22 cellular contexts compared by ENCODE assay signal in the genomic region with DNA sequence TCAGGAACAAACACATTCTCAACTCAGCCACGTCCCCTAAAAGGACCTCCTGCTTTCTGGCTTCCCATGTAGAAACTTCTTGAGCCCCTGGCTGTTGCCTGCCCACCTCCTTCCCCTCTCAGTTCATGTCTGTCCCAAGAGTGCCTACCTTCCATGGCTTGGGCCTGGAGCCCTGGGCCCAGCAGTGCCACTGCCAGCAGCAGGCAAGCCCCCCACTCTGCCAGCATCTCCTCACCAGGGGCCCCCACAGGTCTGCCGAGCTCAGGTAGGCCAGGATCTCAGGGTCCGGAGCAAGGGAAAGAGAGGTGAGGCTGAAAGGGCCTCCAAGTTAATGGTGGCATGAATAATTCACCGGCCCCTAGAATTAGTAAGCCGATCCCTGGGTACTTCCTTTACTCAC. TPM values are rescaled to one million over a fixed set of nuclear protein-coding genes. Genes with fewer than 3 reads are reported as not detected.
DNase-seq lines count a peak whose midpoint lies in the region; ATAC-seq and TF ChIP-seq lines count a peak whose summit lies in the region.
"Had no signal": no experiment of that assay in that cellular context is flagged by ENCODE, and none has a peak within 500 bp of the region (broad histone marks: within the 10 kb centered on the region; RNA-seq: fewer than 3 reads in every experiment).

A gene (minus strand): TSS at position 305 of the 400 bp plus-strand sequence. CDS start 78 bp downstream, at position 227.

- TF ChIP-seq CTCF in AG04450 (IDR thresholded peaks at IDR 0.05; ENCODE audit: low read depth, low read length) (no peak), glutamatergic neuron (IDR thresholded peaks at IDR 0.05; ENCODE audit: partially characterized antibody, unreplicated experiment) (no peak), gastrocnemius medialis (IDR thresholded peaks at IDR 0.05 in 4 of 5, conservative IDR thresholded peaks at IDR 0.05 in 1 of 5) (no peak)

- POLR2A ChIA-PET in AG04450 (lab: Yijun Ruan, JAX): no interaction called here

- H3K27ac ChIP-seq in AG04450 (ENCODE audit: low read depth, low read length) (peak within 1 kb of the TSS; percentile 39), SK-N-MC (peak within 1 kb of the TSS; percentile 95), gastrocnemius medialis (peak within 1 kb of the TSS; percentile 60 to 73 (median 65))
- H3K27ac ChIP-seq: KMS-11, SJCRH30 had no signal

- TF ChIP-seq POLR2A in gastrocnemius medialis (IDR thresholded peaks at IDR 0.05): no peak

- H3K27me3 ChIP-seq in AG04450 (ENCODE audit: control insufficient read depth, insufficient read depth, low read length) (peaks cover 2% of the 10 kb centered on the region), gastrocnemius medialis (no peaks in the 10 kb centered on the region)
- H3K27me3 ChIP-seq: heart right ventricle had no signal

- H3K27ac Mint-ChIP-seq in glutamatergic neuron (ENCODE audit: unreplicated experiment): no peak within 1 kb of the TSS
- H3K27ac Mint-ChIP-seq: activated naive CD8-positive, alpha-beta T cell treated with anti-CD3 and anti-CD28 coated beads for 36 hours; immature natural killer cell; memory B cell had no signal

- DNase-seq in AG04450 (ENCODE audit: low read depth, low spot score): no peak
- DNase-seq in SK-N-MC (ENCODE audit: low read depth, low spot score): no peak
- no peak for DNase-seq in glutamatergic neuron
- DNase-seq in gastrocnemius medialis: no peak
- no peak for DNase-seq in NCI-H446 treated with DMSO at 0.1 percent for 48 hours (lab: John Stamatoyannopoulos, UW)
- DNase-seq: activated naive CD8-positive, alpha-beta T cell treated with anti-CD3 and anti-CD28 coated beads for 36 hours; heart right ventricle; immature natural killer cell; NCI-H2107; NCI-H526; SJCRH30; stimulated activated naive CD4-positive, alpha-beta T cell treated with Interleukin-2 at 50 U/mL for 16 hours had no signal

- H3K36me3 Mint-ChIP-seq in glutamatergic neuron (ENCODE audit: unreplicated experiment): no peaks in the 10 kb centered on the region
- H3K36me3 Mint-ChIP-seq: activated naive CD8-positive, alpha-beta T cell treated with anti-CD3 and anti-CD28 coated beads for 36 hours; immature natural killer cell; memory B cell had no signal

- H3K9ac ChIP-seq in SK-N-MC (ENCODE audit: insufficient read length): peak within 1 kb of the TSS; percentile 34
- H3K9ac ChIP-seq: KMS-11 had no signal

- CTCF ChIA-PET in AG04450 (lab: Charles Lee): interaction anchor here (1.4 kb wide), 1 partner anchor 336 kb away, joined by 3 read pairs; no protein-coding TSS in a partner anchor

- H3K4me3 ChIP-seq in AG04450 (ENCODE audit: low read depth, low read length) (no peak within 1 kb of the TSS), SK-N-MC (peak within 1 kb of the TSS; percentile 59), gastrocnemius medialis (no peak within 1 kb of the TSS)
- H3K4me3 ChIP-seq: heart right ventricle, SJCRH30 had no signal

- H3K4me1 Mint-ChIP-seq in glutamatergic neuron (ENCODE audit: low read depth, unreplicated experiment): peaks cover 9% of the 10 kb centered on the region
- H3K4me1 Mint-ChIP-seq: activated naive CD8-positive, alpha-beta T cell treated with anti-CD3 and anti-CD28 coated beads for 36 hours; memory B cell had no signal

- no peak for ATAC-seq in gastrocnemius medialis
- no peak for ATAC-seq in GM18861 (IDR thresholded peaks at IDR 0.05; ENCODE audit: unreplicated experiment)
- ATAC-seq in GM19324 (IDR thresholded peaks at IDR 0.05; ENCODE audit: low FRiP score, unreplicated experiment): no peak
- no peak for ATAC-seq in GM19463 (IDR thresholded peaks at IDR 0.05; ENCODE audit: unreplicated experiment)

- H3K27me3 Mint-ChIP-seq in glutamatergic neuron (ENCODE audit: unreplicated experiment): peaks cover 3% of the 10 kb centered on the region
- H3K27me3 Mint-ChIP-seq: activated naive CD8-positive, alpha-beta T cell treated with anti-CD3 and anti-CD28 coated beads for 36 hours; memory B cell had no signal

- peaks cover 2% of the 10 kb centered on the region for H3K9me3 Mint-ChIP-seq in glutamatergic neuron (ENCODE audit: unreplicated experiment)
- H3K9me3 Mint-ChIP-seq: activated naive CD8-positive, alpha-beta T cell treated with anti-CD3 and anti-CD28 coated beads for 36 hours; immature natural killer cell; memory B cell; nephron had no signal

- H3K9me3 ChIP-seq in AG04450 (ENCODE audit: control insufficient read depth, insufficient read depth, low read length) (no peaks in the 10 kb centered on the region), SK-N-MC (ENCODE audit: low read depth, low read length) (no peaks in the 10 kb centered on the region), gastrocnemius medialis (no peaks in the 10 kb centered on the region)
- H3K9me3 ChIP-seq: heart right ventricle, SJCRH30 had no signal

- H3K4me3 Mint-ChIP-seq in glutamatergic neuron (ENCODE audit: unreplicated experiment): peak within 1 kb of the TSS; percentile 12
- H3K4me3 Mint-ChIP-seq: activated naive CD8-positive, alpha-beta T cell treated with anti-CD3 and anti-CD28 coated beads for 36 hours; immature natural killer cell; memory B cell; nephron had no signal

- intact Hi-C loops in gastrocnemius medialis (cut with DNase I; ENCODE audit: low total_unique reads): loop anchor here (1.0 kb wide), 1 partner anchor 26 kb away; no protein-coding TSS in a partner anchor

- no peaks in the 10 kb centered on the region for H3K36me3 ChIP-seq in SK-N-MC (ENCODE audit: insufficient read depth, low read length)
- H3K36me3 ChIP-seq in gastrocnemius medialis: no peaks in the 10 kb centered on the region
- H3K36me3 ChIP-seq: heart right ventricle, SJCRH30 had no signal

- H3K4me1 ChIP-seq in gastrocnemius medialis: peaks cover 8 to 15% of the 10 kb centered on the region in 2 donors
- H3K4me1 ChIP-seq: SJCRH30 had no signal

- in situ Hi-C loops in gastrocnemius medialis (cut with MboI; ENCODE audit: low sequenced_read_pairs in 4 of 4): no loop called here

RNA-seq across cellular contexts. Expression of the gene that starts here (rescaled TPM):
- not detected in 2 replicates for polyA plus RNA-seq in AG04450 (2011; rRNA removed)
- not detected in 2 replicates for polyA minus RNA-seq in AG04450 (2011; rRNA and poly(A)+ RNA removed)
- total RNA-seq in glutamatergic neuron (ENCODE audit: unreplicated experiment) (not detected), gastrocnemius medialis (not detected)
- total RNA-seq: activated naive CD8-positive, alpha-beta T cell treated with anti-CD3 and anti-CD28 coated beads for 36 hours; bronchial epithelial cell; Daoy; esophagus mucosa; SJCRH30; T-helper 2 cell treated with Interferon-gamma antibody and Interleukin-4, amounts not matched to agents 100 ng/mL and 5 ng/mL, for 36 hours had no signal
- polyA plus RNA-seq: immature natural killer cell had no signal

Comparison
In these comparisons a context has a peak if more than half of its experiments do, and no peak if none do; other contexts are left out.
1. H3K27ac ChIP-seq: peak in every context shown above with its lines; median percentile 95 in SK-N-MC; 65 in gastrocnemius medialis; 39 in AG04450.